25 cellular contexts compared by ENCODE assay signal in the genomic region with DNA sequence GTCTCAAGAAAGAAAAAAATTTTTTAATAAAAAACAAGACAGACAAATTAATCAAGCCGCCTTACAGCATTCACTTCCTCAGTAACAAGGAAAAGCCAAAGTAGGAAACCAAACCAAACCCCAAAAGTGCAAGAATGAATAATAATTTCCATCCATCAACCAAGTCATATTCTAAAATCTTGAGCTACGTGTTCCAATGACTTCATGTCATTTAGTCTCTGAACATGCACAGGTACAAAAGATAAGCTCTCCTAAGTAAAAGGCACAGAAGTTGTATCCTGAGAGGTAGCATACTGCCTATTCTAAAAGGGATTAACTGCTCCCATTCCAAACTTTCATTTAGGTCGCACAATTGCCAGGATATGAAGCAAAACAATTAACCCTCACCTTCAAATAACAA. TPM values are rescaled to one million over a fixed set of nuclear protein-coding genes. Genes with fewer than 3 reads are reported as not detected.
A peak's percentile ranks its signal among the peaks of the same experiment; 100 is the strongest.
DNase-seq lines count a peak whose midpoint lies in the region; ATAC-seq and TF ChIP-seq lines count a peak whose summit lies in the region.
"Had no signal": no experiment of that assay in that cellular context is flagged by ENCODE, and none has a peak within 500 bp of the region (broad histone marks: within the 10 kb centered on the region; RNA-seq: fewer than 3 reads in every experiment).

No MANE protein-coding gene starts in this region.

- no peak for DNase-seq in activated T-cell treated with anti-CD3 and anti-CD28 coated beads, Interleukin-2, amount 50 U/mL, for 72 hours
- DNase-seq in activated T-cell treated with anti-CD3 and anti-CD28 coated beads for 4 hours (no peak), Panc1 (ENCODE audit: low read depth, low spot score) (no peak)
- DNase-seq in activated naive CD8-positive, alpha-beta T cell treated with anti-CD3 and anti-CD28 coated beads for 36 hours, result no peak
- no peak for DNase-seq in stimulated activated CD4-positive, alpha-beta T cell treated with anti-CD3 and anti-CD28 coated beads, Interleukin-4, amount 100 ng/mL, for 24 hours
- DNase-seq: activated effector memory CD4-positive, alpha-beta T cell treated with Interleukin-2 at 50 U/mL for 16 hours; endodermal cell; H7; hippocampal formation; NCI-H1092 treated with DMSO at 0.1 percent for 48 hours; NCI-H187 treated with DMSO at 0.1 percent for 48 hours; NCI-H345; NCI-H774; occipital lobe; RPMI8226; stimulated activated CD4-positive, alpha-beta T cell treated with anti-CD3 and anti-CD28 coated beads, Interleukin-4, amount 100 ng/mL, for 4 hours; stomach had no signal

- H3K4me3 ChIP-seq in Panc1 (ENCODE audit: low read depth in 2 of 2, low read length in 2 of 2), result no peak overlapping the region
- peak overlapping the region in 2 of 3 donors; percentile 20 to 45 for H3K4me3 ChIP-seq in skeletal muscle tissue (ENCODE audit: low read length in 3 of 3)
- H3K4me3 ChIP-seq: ascending aorta, esophagus muscularis mucosa, SK-N-MC, stomach, tibial nerve had no signal

- POLR2A ChIA-PET in Panc1 (lab: Charles Lee), result interaction anchor here (0.6 kb wide), 1 partner anchor 66 kb away, joined by 10 read pairs; no protein-coding TSS in a partner anchor

- H3K9me3 Mint-ChIP-seq in activated T-cell treated with anti-CD3 and anti-CD28 coated beads, Interleukin-2, amount 50 U/mL, for 72 hours, result no peaks in the 10 kb centered on the region
- H3K9me3 Mint-ChIP-seq in activated naive CD8-positive, alpha-beta T cell treated with anti-CD3 and anti-CD28 coated beads for 36 hours, result no peaks in the 10 kb centered on the region
- H3K9me3 Mint-ChIP-seq: endodermal cell had no signal

- H3K27me3 ChIP-seq in Panc1 (ENCODE audit: control insufficient read depth, insufficient read depth, low read length) (no peaks in the 10 kb centered on the region), skeletal muscle tissue (ENCODE audit: control insufficient read depth in 3 of 3, insufficient read depth in 3 of 3, low read length in 3 of 3) (no peaks in the 10 kb centered on the region)
- H3K27me3 ChIP-seq: ascending aorta, esophagus muscularis mucosa, stomach, tibial nerve had no signal

- CTCF ChIA-PET in Panc1 (lab: Charles Lee), result no interaction called here

- no TSS peak for BruUV-seq in Panc1 (replicated peaks; lab: Mats Ljungman, UMichigan)

- H3K27me3 Mint-ChIP-seq in activated T-cell treated with anti-CD3 and anti-CD28 coated beads, Interleukin-2, amount 50 U/mL, for 72 hours (ENCODE audit: low read depth), result no peaks in the 10 kb centered on the region
- H3K27me3 Mint-ChIP-seq in activated naive CD8-positive, alpha-beta T cell treated with anti-CD3 and anti-CD28 coated beads for 36 hours, result no peaks in the 10 kb centered on the region

- peak; percentile 58 to 60 for ATAC-seq in activated T-cell treated with anti-CD3 and anti-CD28 coated beads, Interleukin-2, amount 50 U/mL, for 72 hours (replicated peaks in 1 of 2)
- ATAC-seq in Panc1, result no peak
- no peak for ATAC-seq in HG02970 (IDR thresholded peaks at IDR 0.05; ENCODE audit: low FRiP score, unreplicated experiment)
- ATAC-seq in GM21447 (IDR thresholded peaks at IDR 0.05; ENCODE audit: unreplicated experiment), result no peak

- H3K27ac Mint-ChIP-seq in activated T-cell treated with anti-CD3 and anti-CD28 coated beads, Interleukin-2, amount 50 U/mL, for 72 hours, result peak overlapping the region; percentile 14
- H3K27ac Mint-ChIP-seq in activated naive CD8-positive, alpha-beta T cell treated with anti-CD3 and anti-CD28 coated beads for 36 hours, result peak overlapping the region; percentile 87
- H3K27ac Mint-ChIP-seq: endodermal cell had no signal

- peak overlapping the region in 1 of 3 donors; percentile 58 for H3K9ac ChIP-seq in skeletal muscle tissue (ENCODE audit: low read depth in 1 of 3, low read length in 3 of 3)

- no peaks in the 10 kb centered on the region for H3K36me3 Mint-ChIP-seq in activated T-cell treated with anti-CD3 and anti-CD28 coated beads, Interleukin-2, amount 50 U/mL, for 72 hours (ENCODE audit: insufficient read depth in 2 of 2)
- H3K36me3 Mint-ChIP-seq in activated naive CD8-positive, alpha-beta T cell treated with anti-CD3 and anti-CD28 coated beads for 36 hours, result peaks cover 32% of the 10 kb centered on the region

- peak overlapping the region; percentile 51; the same call in 1 of the 2 replicates for H3K27ac ChIP-seq in Panc1 (ENCODE audit: low read length)
- H3K27ac ChIP-seq in skeletal muscle tissue (ENCODE audit: low read depth, low read length), result no peak overlapping the region
- H3K27ac ChIP-seq: ascending aorta, C4-2B, esophagus muscularis mucosa, SK-N-MC had no signal

- in situ Hi-C loops in Panc1 (cut with HindIII; ENCODE audit: low pct_unique_long_range_greater_than_20kb, low sequenced_read_pairs), result no loop called here

- no peak for TF ChIP-seq CTCF in Panc1 (IDR thresholded peaks at IDR 0.05)

- peak overlapping the region; percentile 26 to 83 for H3K4me3 Mint-ChIP-seq in activated T-cell treated with anti-CD3 and anti-CD28 coated beads, Interleukin-2, amount 50 U/mL, for 72 hours
- H3K4me3 Mint-ChIP-seq in activated naive CD8-positive, alpha-beta T cell treated with anti-CD3 and anti-CD28 coated beads for 36 hours, result peak overlapping the region; percentile 45
- H3K4me3 Mint-ChIP-seq: endodermal cell had no signal

- intact Hi-C loops in Panc1 (cut with micrococcal nuclease; ENCODE audit: unreplicated experiment), result no loop called here

- peaks cover 61% of the 10 kb centered on the region for H3K4me1 Mint-ChIP-seq in activated T-cell treated with anti-CD3 and anti-CD28 coated beads, Interleukin-2, amount 50 U/mL, for 72 hours (ENCODE audit: low read depth)
- H3K4me1 Mint-ChIP-seq in activated naive CD8-positive, alpha-beta T cell treated with anti-CD3 and anti-CD28 coated beads for 36 hours, result peaks cover 46% of the 10 kb centered on the region

- H3K36me3 ChIP-seq in Panc1 (ENCODE audit: control insufficient read depth, insufficient read depth, low read length) (peaks cover 8% of the 10 kb centered on the region; the same call in 1 of the 2 replicates), skeletal muscle tissue (ENCODE audit: control insufficient read depth in 3 of 3, insufficient read depth in 3 of 3, low read length in 3 of 3) (no peaks in the 10 kb centered on the region)
- H3K36me3 ChIP-seq: ascending aorta, esophagus muscularis mucosa, stomach, tibial nerve had no signal

- H3K9me3 ChIP-seq in Panc1 (ENCODE audit: control insufficient read depth, insufficient read depth, low read depth, low read length), result no peaks in the 10 kb centered on the region
- H3K9me3 ChIP-seq in skeletal muscle tissue (ENCODE audit: control insufficient read depth in 3 of 3, low read length in 3 of 3), result no peaks in the 10 kb centered on the region
- H3K9me3 ChIP-seq: ascending aorta, esophagus muscularis mucosa, stomach, tibial nerve had no signal

- peaks cover 87% of the 10 kb centered on the region for H3K4me1 ChIP-seq in Panc1 (ENCODE audit: control insufficient read depth, insufficient read depth, low read length)
- H3K4me1 ChIP-seq in skeletal muscle tissue (ENCODE audit: control insufficient read depth in 3 of 3, insufficient read depth in 3 of 3, low read length in 3 of 3), result no peaks in the 10 kb centered on the region

RNA-seq across cellular contexts. Expression of gene SLC4A7, which starts 29.7 kb away (rescaled TPM):
- total RNA-seq in activated T-cell treated with anti-CD3 and anti-CD28 coated beads, Interleukin-2, amount 50 U/mL, for 72 hours, result 10 to 100 TPM; 39.1 to 39.9 TPM
- total RNA-seq in Panc1 (2021; ENCODE audit: unreplicated experiment) (99.4 TPM), skeletal muscle tissue (54.3 TPM)
- polyA plus RNA-seq in Panc1 (2012; ENCODE audit: insufficient read length), result 23.4 TPM
- total RNA-seq in activated naive CD8-positive, alpha-beta T cell treated with anti-CD3 and anti-CD28 coated beads for 36 hours, result 10 to 100 TPM; 41.8 to 45.7 TPM

Comparison
In these comparisons a context has a peak if more than half of its experiments do, and no peak if none do; other contexts are left out.
1. ATAC-seq: peak in activated T-cell treated with anti-CD3 and anti-CD28 coated beads, Interleukin-2, amount 50 U/mL, for 72 hours (2 of 2); none in Panc1 (single experiment), HG02970 (single experiment) and GM21447 (single experiment).
2. H3K4me3 ChIP-seq: peak in skeletal muscle tissue (2 of 3); none in Panc1 (0 of 2).